Comparison of ENCODE assay signal across 26 cellular contexts in the genomic region with DNA sequence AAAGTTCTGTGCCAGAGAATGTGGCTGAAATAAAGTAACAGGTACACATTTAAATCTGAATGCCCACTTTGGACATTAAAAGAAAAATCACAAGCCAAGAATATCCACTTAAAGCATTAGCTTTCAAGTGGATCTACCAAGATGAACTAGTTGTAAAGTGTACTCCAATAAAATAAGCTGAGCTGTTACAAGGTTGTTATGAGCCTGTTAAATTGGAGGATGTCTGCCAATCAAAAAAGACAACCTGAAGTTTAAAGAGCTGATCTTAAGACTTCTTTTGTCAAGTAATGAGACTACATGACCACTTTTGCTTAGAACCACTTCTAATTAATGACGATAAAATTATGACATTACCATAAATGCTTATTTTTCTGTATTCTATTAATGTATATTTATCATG. TPM values are rescaled to one million over a fixed set of nuclear protein-coding genes. Genes with fewer than 3 reads are reported as not detected.
"Had no signal": no experiment of that assay in that cellular context is flagged by ENCODE, and none has a peak within 500 bp of the region (broad histone marks: within the 10 kb centered on the region; RNA-seq: fewer than 3 reads in every experiment).

No MANE protein-coding gene starts in this region.

- H3K4me3 Mint-ChIP-seq: activated CD8-positive, alpha-beta T cell treated with anti-CD3 and anti-CD28 coated beads, Interleukin-2, amount 10 ng/mL, durations not matched to agents 7 days and 5 days; activated naive CD8-positive, alpha-beta T cell treated with anti-CD3 and anti-CD28 coated beads, Interleukin-2, amount 50 U/mL, for 24 hours; activated T-helper 1 cell treated with anti-CD3 and anti-CD28 coated beads, Interleukin-12 subunit alpha, Interleukin-12 subunit beta, Interleukin-2, Interleukin-4 antibody, amounts not matched to agents 30 ng/mL and 10 ng/mL and 1 ng/mL, durations not matched to agents 14 hours and 24 hours and 36 hours; dendritic cell treated with granulocyte-macrophage colony-stimulating factor and Interleukin-4, amounts not matched to agents 40 ng/mL and 50 ng/mL, for 4 days; immature natural killer cell; stimulated activated naive CD8-positive, alpha-beta T cell treated with anti-CD3 and anti-CD28 coated beads, Interleukin-15, amount 100 ng/mL, for 72 hours had no signal

- H3K27ac ChIP-seq: brain microvascular endothelial cell, lower lobe of right lung, ovary, psoas muscle, right atrium auricular region, suprapubic skin, tibial nerve had no signal

- H3K36me3 ChIP-seq: brain microvascular endothelial cell, ovary had no signal

- H3K9me3 Mint-ChIP-seq: activated naive CD8-positive, alpha-beta T cell treated with anti-CD3 and anti-CD28 coated beads, Interleukin-2, amount 50 U/mL, for 24 hours; activated T-helper 1 cell treated with anti-CD3 and anti-CD28 coated beads, Interleukin-12 subunit alpha, Interleukin-12 subunit beta, Interleukin-2, Interleukin-4 antibody, amounts not matched to agents 30 ng/mL and 10 ng/mL and 1 ng/mL, durations not matched to agents 14 hours and 24 hours and 36 hours; dendritic cell treated with granulocyte-macrophage colony-stimulating factor and Interleukin-4, amounts not matched to agents 40 ng/mL and 50 ng/mL, for 4 days; immature natural killer cell; stimulated activated naive CD8-positive, alpha-beta T cell treated with anti-CD3 and anti-CD28 coated beads, Interleukin-15, amount 100 ng/mL, for 72 hours had no signal

- H3K27me3 ChIP-seq: brain microvascular endothelial cell, ovary, right atrium auricular region, suprapubic skin, tibial nerve had no signal

- H3K4me3 ChIP-seq: lower lobe of right lung, mucosa of descending colon, ovary, psoas muscle, right atrium auricular region, suprapubic skin, tibial nerve had no signal

- H3K9me3 ChIP-seq: lower lobe of right lung, mucosa of descending colon, ovary, psoas muscle, right atrium auricular region, suprapubic skin, tibial nerve had no signal

- DNase-seq: activated CD4-positive, alpha-beta T cell treated with anti-CD3 and anti-CD28 coated beads for 1 hour; activated CD4-positive, alpha-beta T cell treated with anti-CD3 and anti-CD28 coated beads, Interleukin-2, amount 50 U/mL, for 1 hour; activated CD8-positive, alpha-beta T cell treated with anti-CD3 and anti-CD28 coated beads, Interleukin-2, amount 10 ng/mL, durations not matched to agents 7 days and 5 days; activated gamma-delta T cell; activated naive CD4-positive, alpha-beta T cell treated with anti-CD3 and anti-CD28 coated beads, Interleukin-2, amount 50 U/mL, for 16 hours; activated naive CD8-positive, alpha-beta T cell treated with anti-CD3 and anti-CD28 coated beads, Interleukin-2, amount 50 U/mL, for 24 hours; aorta; brain microvascular endothelial cell; caudate nucleus; effector CD4-positive, alpha-beta T cell; foreskin fibroblast; immature natural killer cell; lower lobe of right lung; mesendoderm; mucosa of descending colon; ovary; psoas muscle; stimulated activated CD4-positive, alpha-beta T cell treated with anti-CD3 and anti-CD28 coated beads, Interleukin-4, amount 100 ng/mL, for 4 hours; stimulated activated naive CD8-positive, alpha-beta T cell treated with anti-CD3 and anti-CD28 coated beads, Interleukin-15, amount 100 ng/mL, for 72 hours had no signal

- ATAC-seq: activated CD8-positive, alpha-beta T cell treated with anti-CD3 and anti-CD28 coated beads, Interleukin-2, amount 10 ng/mL, durations not matched to agents 7 days and 5 days; activated naive CD8-positive, alpha-beta T cell treated with anti-CD3 and anti-CD28 coated beads, Interleukin-2, amount 50 U/mL, for 24 hours; left lobe of liver; lower lobe of right lung; mucosa of descending colon; psoas muscle; stimulated activated naive CD8-positive, alpha-beta T cell treated with anti-CD3 and anti-CD28 coated beads, Interleukin-15, amount 100 ng/mL, for 72 hours had no signal

- H3K27me3 Mint-ChIP-seq: activated naive CD8-positive, alpha-beta T cell treated with anti-CD3 and anti-CD28 coated beads, Interleukin-2, amount 50 U/mL, for 24 hours; dendritic cell treated with granulocyte-macrophage colony-stimulating factor and Interleukin-4, amounts not matched to agents 40 ng/mL and 50 ng/mL, for 4 days; stimulated activated naive CD8-positive, alpha-beta T cell treated with anti-CD3 and anti-CD28 coated beads, Interleukin-15, amount 100 ng/mL, for 72 hours had no signal

- H3K27ac Mint-ChIP-seq: activated CD8-positive, alpha-beta T cell treated with anti-CD3 and anti-CD28 coated beads, Interleukin-2, amount 10 ng/mL, durations not matched to agents 7 days and 5 days; activated naive CD8-positive, alpha-beta T cell treated with anti-CD3 and anti-CD28 coated beads, Interleukin-2, amount 50 U/mL, for 24 hours; activated T-helper 1 cell treated with anti-CD3 and anti-CD28 coated beads, Interleukin-12 subunit alpha, Interleukin-12 subunit beta, Interleukin-2, Interleukin-4 antibody, amounts not matched to agents 30 ng/mL and 10 ng/mL and 1 ng/mL, durations not matched to agents 14 hours and 24 hours and 36 hours; dendritic cell treated with granulocyte-macrophage colony-stimulating factor and Interleukin-4, amounts not matched to agents 40 ng/mL and 50 ng/mL, for 4 days; stimulated activated naive CD8-positive, alpha-beta T cell treated with anti-CD3 and anti-CD28 coated beads, Interleukin-15, amount 100 ng/mL, for 72 hours had no signal

RNA-seq across cellular contexts. Expression of a gene that starts 27.1 kb away (rescaled TPM):
- total RNA-seq: activated CD8-positive, alpha-beta T cell treated with anti-CD3 and anti-CD28 coated beads, Interleukin-2, amount 10 ng/mL, durations not matched to agents 7 days and 5 days; activated T-helper 1 cell treated with anti-CD3 and anti-CD28 coated beads, Interleukin-12 subunit alpha, Interleukin-12 subunit beta, Interleukin-2, Interleukin-4 antibody, amounts not matched to agents 30 ng/mL and 10 ng/mL and 1 ng/mL, durations not matched to agents 14 hours and 24 hours and 36 hours; kidney epithelial cell; left lobe of liver had no signal
